In genomic region chr20:407097-407952, GRCh38 we compare ENCODE assay signal across 1 cellular context.
A peak's percentile ranks its signal among the peaks of the same experiment; 100 is the strongest.
TF ChIP-seq lines count a peak whose summit lies in the region.

No MANE protein-coding gene starts in this region.

TF ChIP-seq in HepG2, 621 proteins besides CTCF, POLR2A, EP300 and RAD21 (continued from another document and continues in another):
- TF ChIP-seq, protein P1, sequence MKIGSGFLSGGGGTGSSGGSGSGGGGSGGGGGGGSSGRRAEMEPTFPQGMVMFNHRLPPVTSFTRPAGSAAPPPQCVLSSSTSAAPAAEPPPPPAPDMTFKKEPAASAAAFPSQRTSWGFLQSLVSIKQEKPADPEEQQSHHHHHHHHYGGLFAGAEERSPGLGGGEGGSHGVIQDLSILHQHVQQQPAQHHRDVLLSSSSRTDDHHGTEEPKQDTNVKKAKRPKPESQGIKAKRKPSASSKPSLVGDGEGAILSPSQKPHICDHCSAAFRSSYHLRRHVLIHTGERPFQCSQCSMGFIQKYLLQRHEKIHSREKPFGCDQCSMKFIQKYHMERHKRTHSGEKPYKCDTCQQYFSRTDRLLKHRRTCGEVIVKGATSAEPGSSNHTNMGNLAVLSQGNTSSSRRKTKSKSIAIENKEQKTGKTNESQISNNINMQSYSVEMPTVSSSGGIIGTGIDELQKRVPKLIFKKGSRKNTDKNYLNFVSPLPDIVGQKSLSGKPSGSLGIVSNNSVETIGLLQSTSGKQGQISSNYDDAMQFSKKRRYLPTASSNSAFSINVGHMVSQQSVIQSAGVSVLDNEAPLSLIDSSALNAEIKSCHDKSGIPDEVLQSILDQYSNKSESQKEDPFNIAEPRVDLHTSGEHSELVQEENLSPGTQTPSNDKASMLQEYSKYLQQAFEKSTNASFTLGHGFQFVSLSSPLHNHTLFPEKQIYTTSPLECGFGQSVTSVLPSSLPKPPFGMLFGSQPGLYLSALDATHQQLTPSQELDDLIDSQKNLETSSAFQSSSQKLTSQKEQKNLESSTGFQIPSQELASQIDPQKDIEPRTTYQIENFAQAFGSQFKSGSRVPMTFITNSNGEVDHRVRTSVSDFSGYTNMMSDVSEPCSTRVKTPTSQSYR (CRISPR knock-in tag; IDR thresholded peaks at IDR 0.05; ENCODE audit: borderline replicate concordance): peak; percentile 46; the same call in 1 of the 2 replicates
- TF ChIP-seq PITX1 (CRISPR knock-in tag; IDR thresholded peaks at IDR 0.05) (peak; percentile 50; the same call in 1 of the 2 replicates), SALL2 (CRISPR knock-in tag; IDR thresholded peaks at IDR 0.05) (peak; percentile 87), SSRP1 (CRISPR knock-in tag; IDR thresholded peaks at IDR 0.05) (peak; percentile 97), NR2F2 (IDR thresholded peaks at IDR 0.05; ENCODE audit: borderline replicate concordance, low read depth) (0 out of 2 replicates have a peak, but pooled peaks have one; percentile 54), RNF2 (conservative IDR thresholded peaks at IDR 0.05; ENCODE audit: low read depth) (peak; percentile 80; the same call in 1 of the 2 replicates), ZNF782 (CRISPR knock-in tag; IDR thresholded peaks at IDR 0.05; ENCODE audit: borderline replicate concordance) (peak; percentile 89; the same call in 1 of the 2 replicates), ZNF205 (CRISPR knock-in tag; IDR thresholded peaks at IDR 0.05) (peak; percentile 86; the same call in 1 of the 2 replicates), ELF3 (CRISPR knock-in tag; IDR thresholded peaks at IDR 0.05) (no peak; the same call in 1 of the 2 replicates), CCDC6 (CRISPR knock-in tag; IDR thresholded peaks at IDR 0.05) (peak; percentile 98), MLLT10 (CRISPR knock-in tag; IDR thresholded peaks at IDR 0.05) (0 out of 2 replicates have a peak, but pooled peaks have one; percentile 72), SNRNP70 (IDR thresholded peaks at IDR 0.05; ENCODE audit: low read depth, low read length) (no peak), ZNF841 (CRISPR knock-in tag; IDR thresholded peaks at IDR 0.05; ENCODE audit: borderline replicate concordance) (no peak; the same call in 1 of the 2 replicates), ISL2 (CRISPR knock-in tag; IDR thresholded peaks at IDR 0.05) (peak; percentile 83), AGO2 (optimal IDR thresholded peaks at IDR 0.05; ENCODE audit: low read depth, low read length) (peak; percentile 54), ZNF839 (CRISPR knock-in tag; IDR thresholded peaks at IDR 0.05; ENCODE audit: borderline replicate concordance) (peak; percentile 76; the same call in 1 of the 2 replicates), ZNF20 (CRISPR knock-in tag; IDR thresholded peaks at IDR 0.05) (peak; percentile 17; the same call in 1 of the 2 replicates), HMG20B (CRISPR knock-in tag; conservative IDR thresholded peaks at IDR 0.05) (0 out of 2 replicates have a peak, but pooled peaks have one; percentile 37), KAT7 (CRISPR knock-in tag; IDR thresholded peaks at IDR 0.05; ENCODE audit: borderline replicate concordance) (peak; percentile 93), PTBP1 (IDR thresholded peaks at IDR 0.05; ENCODE audit: low read depth, low read length, poor library complexity, severe bottlenecking) (no peak), SRSF4 (IDR thresholded peaks at IDR 0.05; ENCODE audit: low read depth, low read length, poor library complexity, severe bottlenecking) (peak; percentile 74), ARHGAP35 (CRISPR knock-in tag; IDR thresholded peaks at IDR 0.05; ENCODE audit: borderline replicate concordance) (peak; percentile 80; the same call in 1 of the 2 replicates), ZKSCAN8 (CRISPR knock-in tag; IDR thresholded peaks at IDR 0.05; ENCODE audit: borderline replicate concordance) (peak; percentile 69), HIVEP1 (CRISPR knock-in tag; IDR thresholded peaks at IDR 0.05) (peak; percentile 70; the same call in 1 of the 2 replicates), AHDC1 (CRISPR knock-in tag; IDR thresholded peaks at IDR 0.05; ENCODE audit: borderline replicate concordance) (peak; percentile 10; the same call in 1 of the 2 replicates), ZNF607 (CRISPR knock-in tag; IDR thresholded peaks at IDR 0.05; ENCODE audit: borderline replicate concordance) (no peak), REXO4 (CRISPR knock-in tag; IDR thresholded peaks at IDR 0.05; ENCODE audit: borderline replicate concordance) (no peak), RBM39 (IDR thresholded peaks at IDR 0.05; ENCODE audit: low read depth, low read length, poor library complexity, severe bottlenecking) (peak; percentile 80), TAF1 (CRISPR knock-in tag; IDR thresholded peaks at IDR 0.05) (peak; percentile 92), SRF (IDR thresholded peaks at IDR 0.05; ENCODE audit: low read depth, low read length) (no peak), KLF13 (CRISPR knock-in tag; IDR thresholded peaks at IDR 0.05) (no peak), SIX4 (CRISPR knock-in tag; IDR thresholded peaks at IDR 0.05) (peak; percentile 66), POLR2AphosphoS2 (IDR thresholded peaks at IDR 0.05; ENCODE audit: low read depth, low read length) (no peak; the same call in 1 of the 2 replicates), XBP1 (CRISPR knock-in tag; IDR thresholded peaks at IDR 0.05) (peak; percentile 43), ZNF224 (CRISPR knock-in tag; IDR thresholded peaks at IDR 0.05) (no peak; the same call in 1 of the 2 replicates), TP53 (CRISPR knock-in tag; conservative IDR thresholded peaks at IDR 0.05) (peak; percentile 92), TBL1XR1 (IDR thresholded peaks at IDR 0.05; ENCODE audit: borderline replicate concordance, low read length, partially characterized antibody) (peak; percentile 74), POLR2G (IDR thresholded peaks at IDR 0.05; ENCODE audit: low read depth, low read length) (peak; percentile 89), EHMT2 (IDR thresholded peaks at IDR 0.05; ENCODE audit: borderline replicate concordance, low read depth, low read length) (no peak), CAMTA2 (CRISPR knock-in tag; IDR thresholded peaks at IDR 0.05; ENCODE audit: borderline replicate concordance) (0 out of 2 replicates have a peak, but pooled peaks have one; percentile 77), KDM3A (CRISPR knock-in tag; IDR thresholded peaks at IDR 0.05; ENCODE audit: low read depth) (no peak; the same call in 1 of the 2 replicates), ZBTB42 (CRISPR knock-in tag; IDR thresholded peaks at IDR 0.05) (peak; percentile 23; the same call in 1 of the 2 replicates), GRHL1 (CRISPR knock-in tag; conservative IDR thresholded peaks at IDR 0.05) (no peak), SAP130 (CRISPR knock-in tag; IDR thresholded peaks at IDR 0.05; ENCODE audit: low read depth) (peak; percentile 27), HNRNPUL1 (IDR thresholded peaks at IDR 0.05; ENCODE audit: low read depth, low read length) (no peak), ZNF232 (CRISPR knock-in tag; IDR thresholded peaks at IDR 0.05; ENCODE audit: borderline replicate concordance) (peak; percentile 76), SOX5 (CRISPR knock-in tag; IDR thresholded peaks at IDR 0.05; ENCODE audit: borderline replicate concordance) (peak; percentile 55; the same call in 1 of the 2 replicates)
- TF ChIP-seq, protein P2, sequence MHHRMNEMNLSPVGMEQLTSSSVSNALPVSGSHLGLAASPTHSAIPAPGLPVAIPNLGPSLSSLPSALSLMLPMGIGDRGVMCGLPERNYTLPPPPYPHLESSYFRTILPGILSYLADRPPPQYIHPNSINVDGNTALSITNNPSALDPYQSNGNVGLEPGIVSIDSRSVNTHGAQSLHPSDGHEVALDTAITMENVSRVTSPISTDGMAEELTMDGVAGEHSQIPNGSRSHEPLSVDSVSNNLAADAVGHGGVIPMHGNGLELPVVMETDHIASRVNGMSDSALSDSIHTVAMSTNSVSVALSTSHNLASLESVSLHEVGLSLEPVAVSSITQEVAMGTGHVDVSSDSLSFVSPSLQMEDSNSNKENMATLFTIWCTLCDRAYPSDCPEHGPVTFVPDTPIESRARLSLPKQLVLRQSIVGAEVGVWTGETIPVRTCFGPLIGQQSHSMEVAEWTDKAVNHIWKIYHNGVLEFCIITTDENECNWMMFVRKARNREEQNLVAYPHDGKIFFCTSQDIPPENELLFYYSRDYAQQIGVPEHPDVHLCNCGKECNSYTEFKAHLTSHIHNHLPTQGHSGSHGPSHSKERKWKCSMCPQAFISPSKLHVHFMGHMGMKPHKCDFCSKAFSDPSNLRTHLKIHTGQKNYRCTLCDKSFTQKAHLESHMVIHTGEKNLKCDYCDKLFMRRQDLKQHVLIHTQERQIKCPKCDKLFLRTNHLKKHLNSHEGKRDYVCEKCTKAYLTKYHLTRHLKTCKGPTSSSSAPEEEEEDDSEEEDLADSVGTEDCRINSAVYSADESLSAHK (CRISPR knock-in tag; IDR thresholded peaks at IDR 0.05; ENCODE audit: borderline replicate concordance): 0 out of 2 replicates have a peak, but pooled peaks have one; percentile 42
- TF ChIP-seq, protein P3, sequence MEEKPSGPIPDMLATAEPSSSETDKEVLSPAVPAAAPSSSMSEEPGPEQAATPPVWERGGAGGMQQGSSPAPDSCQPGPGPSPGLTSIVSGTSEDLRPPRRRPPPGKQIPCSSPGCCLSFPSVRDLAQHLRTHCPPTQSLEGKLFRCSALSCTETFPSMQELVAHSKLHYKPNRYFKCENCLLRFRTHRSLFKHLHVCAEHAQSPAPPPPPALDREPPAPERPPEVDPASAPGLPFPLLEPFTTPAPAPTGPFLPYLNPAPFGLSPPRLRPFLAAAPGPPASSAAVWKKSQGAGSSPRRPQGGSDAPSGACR (CRISPR knock-in tag; IDR thresholded peaks at IDR 0.05): no peak; the same call in 1 of the 2 replicates
- TF ChIP-seq, protein P4, sequence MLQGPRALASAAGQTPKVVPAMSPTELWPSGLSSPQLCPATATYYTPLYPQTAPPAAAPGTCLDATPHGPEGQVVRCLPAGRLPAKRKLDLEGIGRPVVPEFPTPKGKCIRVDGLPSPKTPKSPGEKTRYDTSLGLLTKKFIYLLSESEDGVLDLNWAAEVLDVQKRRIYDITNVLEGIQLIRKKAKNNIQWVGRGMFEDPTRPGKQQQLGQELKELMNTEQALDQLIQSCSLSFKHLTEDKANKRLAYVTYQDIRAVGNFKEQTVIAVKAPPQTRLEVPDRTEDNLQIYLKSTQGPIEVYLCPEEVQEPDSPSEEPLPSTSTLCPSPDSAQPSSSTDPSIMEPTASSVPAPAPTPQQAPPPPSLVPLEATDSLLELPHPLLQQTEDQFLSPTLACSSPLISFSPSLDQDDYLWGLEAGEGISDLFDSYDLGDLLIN (CRISPR knock-in tag; IDR thresholded peaks at IDR 0.05; ENCODE audit: borderline replicate concordance): peak; percentile 67; the same call in 1 of the 2 replicates
- TF ChIP-seq, protein P5, sequence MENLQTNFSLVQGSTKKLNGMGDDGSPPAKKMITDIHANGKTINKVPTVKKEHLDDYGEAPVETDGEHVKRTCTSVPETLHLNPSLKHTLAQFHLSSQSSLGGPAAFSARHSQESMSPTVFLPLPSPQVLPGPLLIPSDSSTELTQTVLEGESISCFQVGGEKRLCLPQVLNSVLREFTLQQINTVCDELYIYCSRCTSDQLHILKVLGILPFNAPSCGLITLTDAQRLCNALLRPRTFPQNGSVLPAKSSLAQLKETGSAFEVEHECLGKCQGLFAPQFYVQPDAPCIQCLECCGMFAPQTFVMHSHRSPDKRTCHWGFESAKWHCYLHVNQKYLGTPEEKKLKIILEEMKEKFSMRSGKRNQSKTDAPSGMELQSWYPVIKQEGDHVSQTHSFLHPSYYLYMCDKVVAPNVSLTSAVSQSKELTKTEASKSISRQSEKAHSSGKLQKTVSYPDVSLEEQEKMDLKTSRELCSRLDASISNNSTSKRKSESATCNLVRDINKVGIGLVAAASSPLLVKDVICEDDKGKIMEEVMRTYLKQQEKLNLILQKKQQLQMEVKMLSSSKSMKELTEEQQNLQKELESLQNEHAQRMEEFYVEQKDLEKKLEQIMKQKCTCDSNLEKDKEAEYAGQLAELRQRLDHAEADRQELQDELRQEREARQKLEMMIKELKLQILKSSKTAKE (CRISPR knock-in tag; IDR thresholded peaks at IDR 0.05; ENCODE audit: borderline replicate concordance): no peak
